In the genomic region with DNA sequence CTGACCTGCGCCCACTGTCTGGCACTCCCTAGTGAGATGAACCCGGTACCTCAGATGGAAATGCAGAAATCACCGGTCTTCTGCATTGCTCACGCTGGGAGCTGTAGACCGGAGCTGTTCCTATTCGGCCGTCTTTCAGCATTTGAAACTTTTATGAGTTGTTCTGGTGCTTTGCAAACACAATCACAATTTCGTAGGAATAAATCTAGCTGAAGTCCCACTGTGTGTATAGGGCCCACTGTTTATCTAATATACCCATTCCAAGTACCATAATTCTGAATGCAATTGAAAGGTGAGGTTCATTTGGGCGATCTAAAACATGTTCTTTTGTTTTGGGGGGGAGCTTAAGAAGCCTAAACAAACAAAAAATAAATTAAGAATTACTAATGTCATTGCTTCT, we compare ENCODE assay signal across 1 cellular context.
TF ChIP-seq lines count a peak whose summit lies in the region.

No MANE protein-coding gene starts in this region.

TF ChIP-seq in H1, 55 proteins besides CTCF, POLR2A, EP300 and RAD21 (continued from another document):
- TF ChIP-seq ATF2 (IDR thresholded peaks at IDR 0.05; ENCODE audit: low read length) (no peak), SRF (IDR thresholded peaks at IDR 0.05; ENCODE audit: low read depth, low read length) (no peak), TCF12 (IDR thresholded peaks at IDR 0.05; ENCODE audit: low read depth, low read length) (no peak), BCL11A (IDR thresholded peaks at IDR 0.05; ENCODE audit: low read depth in 2 of 2, low read length in 2 of 2) (no peak), SP4 (IDR thresholded peaks at IDR 0.05; ENCODE audit: low read length) (no peak)
